In genomic region chr5:175652741-175653663, GRCh38 we compare ENCODE assay signal across 8 cellular contexts. TPM values are rescaled to one million over a fixed set of nuclear protein-coding genes. Genes with fewer than 3 reads are reported as not detected.
DNase-seq lines count a peak whose midpoint lies in the region; ATAC-seq and TF ChIP-seq lines count a peak whose summit lies in the region.

No MANE protein-coding gene starts in this region.

- peaks cover 0 to 4% of the 10 kb centered on the region in 2 donors for H3K9me3 ChIP-seq in ovary
- peaks cover 0 to 17% (median 15%) of the 10 kb centered on the region in 4 donors for H3K9me3 ChIP-seq in stomach

- H3K27ac Mint-ChIP-seq in activated CD8-positive, alpha-beta memory T cell treated with anti-CD3 and anti-CD28 coated beads, Interleukin-2, amount 10 ng/mL, durations not matched to agents 7 days and 5 days = peak overlapping the region; percentile 94
- H3K27ac Mint-ChIP-seq in natural killer cell treated with Interleukin-12 subunit alpha and Interleukin-12 subunit beta and Interleukin-15 and Interleukin-18, amount 100 ng/mL, for 72 hours = peak overlapping the region; percentile 41 to 65

- TF ChIP-seq EP300 in ovary (IDR thresholded peaks at IDR 0.05) = no peak
- TF ChIP-seq EP300 in stomach (IDR thresholded peaks at IDR 0.05) = no peak

- H3K4me3 ChIP-seq in ovary = no peak overlapping the region
- no peak overlapping the region for H3K4me3 ChIP-seq in stomach

- peak overlapping the region; percentile 64 for H3K4me3 Mint-ChIP-seq in activated CD8-positive, alpha-beta memory T cell treated with anti-CD3 and anti-CD28 coated beads, Interleukin-2, amount 10 ng/mL, durations not matched to agents 7 days and 5 days
- H3K4me3 Mint-ChIP-seq in natural killer cell treated with Interleukin-12 subunit alpha and Interleukin-12 subunit beta and Interleukin-15 and Interleukin-18, amount 100 ng/mL, for 72 hours = peak overlapping the region; percentile 42

- H3K27me3 ChIP-seq in ovary (no peaks in the 10 kb centered on the region), stomach (peaks cover 0 to 20% (median 2%) of the 10 kb centered on the region in 3 donors)

- H3K9me3 Mint-ChIP-seq in activated CD8-positive, alpha-beta memory T cell treated with anti-CD3 and anti-CD28 coated beads, Interleukin-2, amount 10 ng/mL, durations not matched to agents 7 days and 5 days (ENCODE audit: low read depth) = peaks cover 40% of the 10 kb centered on the region
- peaks cover 8% of the 10 kb centered on the region for H3K9me3 Mint-ChIP-seq in natural killer cell treated with Interleukin-12 subunit alpha and Interleukin-12 subunit beta and Interleukin-15 and Interleukin-18, amount 100 ng/mL, for 72 hours

- intact Hi-C loops in ovary (cut with DNase I) = no loop called here
- intact Hi-C loops in stomach (cut with DNase I; ENCODE audit: low total_unique reads) = no loop called here

- no peak for TF ChIP-seq CTCF in ovary (IDR thresholded peaks at IDR 0.05)
- TF ChIP-seq CTCF in stomach (IDR thresholded peaks at IDR 0.05) = no peak

- H3K4me1 Mint-ChIP-seq in activated CD8-positive, alpha-beta memory T cell treated with anti-CD3 and anti-CD28 coated beads, Interleukin-2, amount 10 ng/mL, durations not matched to agents 7 days and 5 days = peaks cover 66% of the 10 kb centered on the region
- peaks cover 33 to 39% of the 10 kb centered on the region in 2 donors for H3K4me1 Mint-ChIP-seq in natural killer cell treated with Interleukin-12 subunit alpha and Interleukin-12 subunit beta and Interleukin-15 and Interleukin-18, amount 100 ng/mL, for 72 hours (ENCODE audit: low read depth in 2 of 2)

- peak; percentile 69 for ATAC-seq in activated CD8-positive, alpha-beta memory T cell treated with anti-CD3 and anti-CD28 coated beads, Interleukin-2, amount 10 ng/mL, durations not matched to agents 7 days and 5 days
- ATAC-seq in natural killer cell treated with Interleukin-12 subunit alpha and Interleukin-12 subunit beta and Interleukin-15 and Interleukin-18, amount 100 ng/mL, for 72 hours = peak; percentile 80 to 86
- no peak for ATAC-seq in HG03439 (IDR thresholded peaks at IDR 0.05; ENCODE audit: unreplicated experiment)

- no peak overlapping the region for H3K27ac ChIP-seq in ovary
- H3K27ac ChIP-seq in stomach = peak overlapping the region in 1 of 5 donors; percentile 38

- 55 to 69% (median 62%) methylated on average over 11 of the region's 11 CpGs for WGBS in ovary, 3 donors
- WGBS in stomach, 5 donors = 54 to 75% (median 67%) methylated on average over 11 of the region's 11 CpGs

- peaks cover 44% of the 10 kb centered on the region for H3K27me3 Mint-ChIP-seq in activated CD8-positive, alpha-beta memory T cell treated with anti-CD3 and anti-CD28 coated beads, Interleukin-2, amount 10 ng/mL, durations not matched to agents 7 days and 5 days
- H3K27me3 Mint-ChIP-seq in natural killer cell treated with Interleukin-12 subunit alpha and Interleukin-12 subunit beta and Interleukin-15 and Interleukin-18, amount 100 ng/mL, for 72 hours = peaks cover 41 to 61% of the 10 kb centered on the region in 2 donors

- TF ChIP-seq POLR2A in ovary (IDR thresholded peaks at IDR 0.05) = no peak
- no peak for TF ChIP-seq POLR2A in stomach (IDR thresholded peaks at IDR 0.05)

- H3K36me3 Mint-ChIP-seq in activated CD8-positive, alpha-beta memory T cell treated with anti-CD3 and anti-CD28 coated beads, Interleukin-2, amount 10 ng/mL, durations not matched to agents 7 days and 5 days = peaks cover 61% of the 10 kb centered on the region
- H3K36me3 Mint-ChIP-seq in natural killer cell treated with Interleukin-12 subunit alpha and Interleukin-12 subunit beta and Interleukin-15 and Interleukin-18, amount 100 ng/mL, for 72 hours = peaks cover 23% of the 10 kb centered on the region

- H3K4me1 ChIP-seq in ovary (ENCODE audit: insufficient read depth) = no peaks in the 10 kb centered on the region
- H3K4me1 ChIP-seq in stomach = peaks cover 0 to 22% (median 10%) of the 10 kb centered on the region in 4 donors

- H3K36me3 ChIP-seq in ovary (no peaks in the 10 kb centered on the region), stomach (no peaks in the 10 kb centered on the region)

- DNase-seq in A172 (ENCODE audit: low spot score) (peak; percentile 72), HT1080 (ENCODE audit: low read depth) (peak; percentile 84), ovary (no peak), middle frontal gyrus (ENCODE audit: extremely low spot score, low spot score) (no peak), stomach (no peak)
- DNase-seq in activated CD8-positive, alpha-beta memory T cell treated with anti-CD3 and anti-CD28 coated beads, Interleukin-2, amount 10 ng/mL, durations not matched to agents 7 days and 5 days = peak; percentile 92
- DNase-seq in natural killer cell treated with Interleukin-12 subunit alpha and Interleukin-12 subunit beta and Interleukin-15 and Interleukin-18, amount 100 ng/mL, for 72 hours (ENCODE audit: low spot score) = no peak

- CTCF ChIA-PET in activated CD8-positive, alpha-beta memory T cell treated with anti-CD3 and anti-CD28 coated beads, Interleukin-2, amount 10 ng/mL, durations not matched to agents 7 days and 5 days (lab: Charles Lee) = interaction anchor here (1.1 to 3.2 kb wide), 6 partner anchors 43 to 129 kb away, joined by 3 to 13 read pairs (median 5); no protein-coding TSS in a partner anchor

RNA-seq across cellular contexts. Expression of gene HRH2, which starts 4.9 kb away (rescaled TPM):
- total RNA-seq in A172 (2014; rRNA removed; shearing (Covaris generic)) = 0.46 and 0.88 TPM in 2 replicates
- total RNA-seq in HT1080 (2014; rRNA removed; shearing (Covaris generic)) = 2.8 and 4.1 TPM in 2 replicates
- 1.3 and 2.1 TPM in 2 replicates for polyA plus RNA-seq in HT1080 (2015; cell fraction: cytosol; rRNA removed)
- 0.90 and 1.4 TPM in 2 replicates for polyA plus RNA-seq in HT1080 (2015; cell fraction: nucleus; rRNA removed)
- 10 to 100 TPM in 1 of 2 experiments, 1 to 10 TPM in 1; 6.8 to 21.4 TPM for total RNA-seq in activated CD8-positive, alpha-beta memory T cell treated with anti-CD3 and anti-CD28 coated beads, Interleukin-2, amount 10 ng/mL, durations not matched to agents 7 days and 5 days
- 1 to 10 TPM; 2.5 to 3.2 TPM for total RNA-seq in natural killer cell treated with Interleukin-12 subunit alpha and Interleukin-12 subunit beta and Interleukin-15 and Interleukin-18, amount 100 ng/mL, for 72 hours
- 1 to 10 TPM in 3 of 7 donors, under 1 TPM in 4; 0.23 to 3.3 (median 0.91) TPM for total RNA-seq in ovary
- polyA plus RNA-seq in ovary = 1 to 10 TPM; 1.2 to 2.6 TPM
- total RNA-seq in stomach = 10 to 100 TPM in 2 of 5 donors, 1 to 10 TPM in 1, under 1 TPM in 2; 0.58 to 44.6 (median 5.0) TPM
- polyA plus RNA-seq in stomach = 10 to 100 TPM in 1 of 3 donors, 1 to 10 TPM in 2; 4.0 to 11.3 (median 4.3) TPM

Comparison
In these comparisons a context has a peak if more than half of its experiments do, and no peak if none do; other contexts are left out.
1. DNase-seq: peak in A172 (single experiment), HT1080 (single experiment) and activated CD8-positive, alpha-beta memory T cell treated with anti-CD3 and anti-CD28 coated beads, Interleukin-2, amount 10 ng/mL, durations not matched to agents 7 days and 5 days (single experiment); none in natural killer cell treated with Interleukin-12 subunit alpha and Interleukin-12 subunit beta and Interleukin-15 and Interleukin-18, amount 100 ng/mL, for 72 hours (single experiment), ovary (0 of 5), middle frontal gyrus (single experiment) and stomach (single experiment).